ENCODE assay signal across 8 cellular contexts in genomic region chr4:40055873-40056721, GRCh38. TPM values are rescaled to one million over a fixed set of nuclear protein-coding genes. Genes with fewer than 3 reads are reported as not detected.
DNase-seq lines count a peak whose midpoint lies in the region; TF ChIP-seq lines count a peak whose summit lies in the region.

No MANE protein-coding gene starts in this region.

- H2AFZ ChIP-seq in osteoblast (ENCODE audit: low read length): peak overlapping the region; percentile 88

- peak overlapping the region; percentile 87 for H3K27ac Mint-ChIP-seq in activated naive CD4-positive, alpha-beta T cell treated with anti-CD3 and anti-CD28 coated beads, Interleukin-2, amount 50 U/mL, for 24 hours

- H3K27me3 Mint-ChIP-seq in activated naive CD4-positive, alpha-beta T cell treated with anti-CD3 and anti-CD28 coated beads, Interleukin-2, amount 50 U/mL, for 24 hours: no peaks in the 10 kb centered on the region

- H3K79me2 ChIP-seq in osteoblast (ENCODE audit: insufficient read depth, low read length): peaks cover 3% of the 10 kb centered on the region

- peak overlapping the region; percentile 94 for H3K4me3 Mint-ChIP-seq in activated naive CD4-positive, alpha-beta T cell treated with anti-CD3 and anti-CD28 coated beads, Interleukin-2, amount 50 U/mL, for 24 hours

- no peaks in the 10 kb centered on the region for H3K9me3 Mint-ChIP-seq in activated naive CD4-positive, alpha-beta T cell treated with anti-CD3 and anti-CD28 coated beads, Interleukin-2, amount 50 U/mL, for 24 hours

- in situ Hi-C loops in SK-MEL-5 (cut with HindIII; ENCODE audit: low pct_unique_long_range_greater_than_20kb, low sequenced_read_pairs): no loop called here

- no peaks in the 10 kb centered on the region for H4K20me1 ChIP-seq in osteoblast (ENCODE audit: insufficient read depth, low read length)

- H3K27me3 ChIP-seq in osteoblast (ENCODE audit: insufficient read depth, low read length) (no peaks in the 10 kb centered on the region), thyroid gland (no peaks in the 10 kb centered on the region)

- peak overlapping the region; percentile 82 for H3K4me2 ChIP-seq in osteoblast (ENCODE audit: insufficient read depth, low read length)

- H3K36me3 ChIP-seq in osteoblast (ENCODE audit: insufficient read depth, low read length): no peaks in the 10 kb centered on the region
- no peaks in the 10 kb centered on the region for H3K36me3 ChIP-seq in thyroid gland

- TF ChIP-seq POLR2A in GM19099 (IDR thresholded peaks at IDR 0.05; ENCODE audit: extremely low read depth, insufficient read length, low read depth): peak; percentile 55
- peak; percentile 13 to 86 for TF ChIP-seq POLR2A in thyroid gland (IDR thresholded peaks at IDR 0.05)

- peak overlapping the region; percentile 74 for H3K4me3 ChIP-seq in osteoblast (ENCODE audit: insufficient read depth, low read length)
- peak overlapping the region; percentile 5 to 95 (median 82) for H3K4me3 ChIP-seq in thyroid gland (replicated peaks in 1 of 3)

- intact Hi-C loops in thyroid gland (cut with DNase I): no loop called here

- WGBS in thyroid gland, 2 donors: 0% methylated on average over 26 to 36 of the region's 85 CpGs

- peaks cover 1% of the 10 kb centered on the region for H3K36me3 Mint-ChIP-seq in activated naive CD4-positive, alpha-beta T cell treated with anti-CD3 and anti-CD28 coated beads, Interleukin-2, amount 50 U/mL, for 24 hours

- peak overlapping the region; percentile 91 for H3K27ac ChIP-seq in osteoblast (ENCODE audit: low read depth, low read length)
- H3K27ac ChIP-seq in thyroid gland: peak overlapping the region; percentile 99 to 100 (median 100)

- peaks cover 37% of the 10 kb centered on the region for H3K4me1 Mint-ChIP-seq in activated naive CD4-positive, alpha-beta T cell treated with anti-CD3 and anti-CD28 coated beads, Interleukin-2, amount 50 U/mL, for 24 hours

- H3K4me1 ChIP-seq in osteoblast (ENCODE audit: insufficient read depth, low read length): peaks cover 17% of the 10 kb centered on the region
- H3K4me1 ChIP-seq in thyroid gland: peaks cover 14 to 22% of the 10 kb centered on the region in 2 donors

- peak; percentile 75 for DNase-seq in AG09319 (ENCODE audit: extremely low read depth, low read depth)
- DNase-seq in HuH-7 (ENCODE audit: low spot score): peak; percentile 64
- peak; percentile 59 for DNase-seq in SK-MEL-5 (ENCODE audit: low read depth, low spot score)
- peak; percentile 88 for DNase-seq in glomerular visceral epithelial cell (ENCODE audit: extremely low spot score)
- peak; percentile 88 for DNase-seq in osteoblast (ENCODE audit: insufficient read length, low spot score, missing footprints)
- peak; percentile 67 to 78 for DNase-seq in thyroid gland

- TF ChIP-seq CTCF in AG09319 (IDR thresholded peaks at IDR 0.05; ENCODE audit: low read depth, low read length): no peak; the same call in 1 of the 2 replicates
- no peak for TF ChIP-seq CTCF in osteoblast (IDR thresholded peaks at IDR 0.05; ENCODE audit: extremely low read depth, low read depth, low read length)
- peak in 1 of 6 experiments; percentile 1 for TF ChIP-seq CTCF in thyroid gland (IDR thresholded peaks at IDR 0.05)

- H3K9me3 ChIP-seq in osteoblast (ENCODE audit: low read depth, low read length) (no peaks in the 10 kb centered on the region), thyroid gland (no peaks in the 10 kb centered on the region)

RNA-seq across cellular contexts. Expression of gene N4BP2, which starts 0.6 kb away (rescaled TPM):
- total RNA-seq in SK-MEL-5 (2014; rRNA removed; shearing (Covaris generic)): 6.4 and 6.5 TPM in 2 replicates
- polyA plus RNA-seq in SK-MEL-5 (2015; cell fraction: cytosol; rRNA removed): 3.2 and 4.1 TPM in 2 replicates
- 7.3 and 7.9 TPM in 2 replicates for polyA plus RNA-seq in SK-MEL-5 (2015; cell fraction: nucleus; rRNA removed)
- total RNA-seq in osteoblast: 18.6 and 19.2 TPM in 2 replicates
- total RNA-seq in thyroid gland: 10 to 100 TPM; 20.4 to 37.4 (median 25.5) TPM

Comparison
In these comparisons a context has a peak if more than half of its experiments do, and no peak if none do; other contexts are left out.
1. Peak in every context shown above with its lines: DNase-seq, H3K4me3 ChIP-seq and H3K27ac ChIP-seq.